Comparison of ENCODE assay signal across 22 cellular contexts in the genomic region with DNA sequence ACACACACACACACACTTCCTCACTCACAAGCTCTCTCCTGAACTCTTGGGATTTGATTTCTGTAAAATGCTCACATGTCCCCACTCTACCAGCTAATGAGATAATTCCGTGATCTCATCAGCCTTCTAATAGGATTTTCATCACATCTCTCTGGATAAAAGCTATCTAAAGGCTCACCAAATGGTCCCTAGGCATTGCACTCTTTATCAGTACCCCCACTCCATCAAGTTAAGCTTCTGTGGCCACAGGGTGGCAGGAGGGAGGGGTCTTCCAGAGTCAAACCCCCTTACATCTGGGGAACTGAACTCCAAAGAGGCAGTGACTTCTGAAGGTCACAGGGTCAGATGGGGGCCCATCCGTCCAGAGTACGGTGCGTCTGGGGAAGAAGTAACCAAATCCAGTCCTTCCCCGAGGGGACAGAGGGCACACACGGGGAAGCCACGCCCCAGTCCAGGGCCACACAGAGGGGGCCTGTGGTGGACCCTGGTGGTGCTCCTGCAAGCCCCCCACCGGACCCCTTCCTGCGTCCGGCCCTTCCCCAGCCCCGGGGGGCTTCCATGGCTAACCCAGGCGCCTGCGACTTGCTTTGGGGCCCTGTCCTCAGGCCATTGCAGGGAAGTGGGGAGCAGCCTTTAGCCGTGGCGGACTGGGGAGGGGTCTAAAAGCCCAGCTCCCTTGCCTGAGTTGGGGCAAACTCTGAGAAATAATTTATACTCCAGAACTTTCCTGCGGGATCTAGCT. TPM values are rescaled to one million over a fixed set of nuclear protein-coding genes. Genes with fewer than 3 reads are reported as not detected.
"Had no signal": no experiment of that assay in that cellular context is flagged by ENCODE, and none has a peak within 500 bp of the region (broad histone marks: within the 10 kb centered on the region; RNA-seq: fewer than 3 reads in every experiment).

No MANE protein-coding gene starts in this region.

- H3K27me3 ChIP-seq: thyroid gland had no signal

- H3K27ac ChIP-seq: coronary artery, lower lobe of right lung, spleen, thyroid gland had no signal

- H3K4me3 ChIP-seq: coronary artery, lower lobe of right lung, spleen, thyroid gland had no signal

- H3K9me3 ChIP-seq: lower lobe of right lung, spleen, thyroid gland had no signal

- H3K36me3 ChIP-seq: lower lobe of right lung, spleen, thyroid gland had no signal

- DNase-seq: activated CD4-positive, CD25-positive, alpha-beta regulatory T cell; activated CD8-positive, alpha-beta memory T cell treated with anti-CD3 and anti-CD28 coated beads, Interleukin-2, amount 50 U/mL, for 4 hours; activated effector memory CD4-positive, alpha-beta T cell treated with Interleukin-2 at 50 U/mL for 16 hours; activated naive CD8-positive, alpha-beta T cell treated with anti-CD3 and anti-CD28 coated beads, Interleukin-2, amount 50 U/mL, for 24 hours; activated T-cell treated with anti-CD3 and anti-CD28 coated beads, Interleukin-2, amount 50 U/mL, for 48 hours; anterior cingulate cortex; erythroblast; head of caudate nucleus; lower lobe of right lung; occipital lobe; spleen; stimulated activated CD4-positive, alpha-beta T cell treated with anti-CD3 and anti-CD28 coated beads, Interleukin-4, amount 100 ng/mL, for 4 hours; thyroid gland had no signal

- ATAC-seq: activated naive CD8-positive, alpha-beta T cell treated with anti-CD3 and anti-CD28 coated beads, Interleukin-2, amount 50 U/mL, for 24 hours; stimulated activated memory B cell treated with anti-CD40 and anti-IgM and Interleukin-4, amounts not matched to agents 10 μg/mL and 1 μg/mL and 100 μg/mL, for 72 hours had no signal

RNA-seq across cellular contexts. Expression of gene CPN2, which starts 25.5 kb away (rescaled TPM):
- total RNA-seq: activated CD4-positive, alpha-beta T cell treated with anti-CD3 and anti-CD28 coated beads, Interleukin-2, amount 10 ng/mL, durations not matched to agents 24 days and 14 days; frontal cortex; lower lobe of right lung; mesothelial cell of epicardium; occipital lobe; T-helper 2 cell treated with Interferon-gamma antibody and Interleukin-4, amounts not matched to agents 100 ng/mL and 5 ng/mL, for 36 hours; thyroid gland; ureter had no signal
- polyA plus RNA-seq: keratinocyte had no signal

RNA-seq across cellular contexts. Expression of gene LRRC15, which starts 43.9 kb away (rescaled TPM):
- total RNA-seq: activated CD4-positive, alpha-beta T cell treated with anti-CD3 and anti-CD28 coated beads, Interleukin-2, amount 10 ng/mL, durations not matched to agents 24 days and 14 days; frontal cortex; mesothelial cell of epicardium; occipital lobe; renal cortical epithelial cell; T-helper 2 cell treated with Interferon-gamma antibody and Interleukin-4, amounts not matched to agents 100 ng/mL and 5 ng/mL, for 36 hours had no signal
- polyA plus RNA-seq: keratinocyte had no signal
